Comparison of ENCODE assay signal across 1 cellular context in genomic region chr2:42060028-42060427, GRCh38.
TF ChIP-seq lines count a peak whose summit lies in the region.

No MANE protein-coding gene starts in this region.

TF ChIP-seq in GM23338, 12 proteins besides CTCF, POLR2A, EP300 and RAD21:
- TF ChIP-seq ZNF462 (CRISPR knock-in tag; IDR thresholded peaks at IDR 0.05) (no peak), STAT1 (IDR thresholded peaks at IDR 0.05; ENCODE audit: unreplicated experiment) (no peak), EZH2phosphoT487 (IDR thresholded peaks at IDR 0.05; ENCODE audit: unreplicated experiment) (no peak), EZH2 (IDR thresholded peaks at IDR 0.05; ENCODE audit: low read depth, unreplicated experiment) (no peak), NANOG (IDR thresholded peaks at IDR 0.05; ENCODE audit: borderline replicate concordance) (no peak), CREB1 (CRISPR knock-in tag; IDR thresholded peaks at IDR 0.05; ENCODE audit: low read depth) (no peak), ZNF331 (CRISPR knock-in tag; IDR thresholded peaks at IDR 0.05; ENCODE audit: low read depth) (no peak), ZNF114 (CRISPR knock-in tag; IDR thresholded peaks at IDR 0.05) (no peak)
